Comparison of ENCODE assay signal across 8 cellular contexts in genomic region chr19:29694669-29695627, GRCh38. TPM values are rescaled to one million over a fixed set of nuclear protein-coding genes. Genes with fewer than 3 reads are reported as not detected.
A peak's percentile ranks its signal among the peaks of the same experiment; 100 is the strongest.
DNase-seq lines count a peak whose midpoint lies in the region; TF ChIP-seq lines count a peak whose summit lies in the region.

No MANE protein-coding gene starts in this region.

- H3K4me3 ChIP-seq in WI38 (ENCODE audit: low read depth, low read length) (no peak overlapping the region), breast epithelium (no peak overlapping the region)

- TF ChIP-seq CTCF in GM10266 (IDR thresholded peaks at IDR 0.05; ENCODE audit: control insufficient read depth, insufficient read depth, low read depth, missing control alignments) (peak; percentile 89), HFFc6 (IDR thresholded peaks at IDR 0.05) (peak; percentile 91), WI38 (IDR thresholded peaks at IDR 0.05; ENCODE audit: low read depth, low read length) (peak; percentile 94), breast epithelium (IDR thresholded peaks at IDR 0.05) (peak; percentile 48 to 77 (median 76))

- H3K4me3 Mint-ChIP-seq in HFFc6: no peak overlapping the region

- H3K4me1 ChIP-seq in breast epithelium: no peaks in the 10 kb centered on the region

- no peaks in the 10 kb centered on the region for H3K36me3 ChIP-seq in breast epithelium

- H3K27me3 ChIP-seq in breast epithelium: no peaks in the 10 kb centered on the region

- peak overlapping the region in 1 of 2 donors; percentile 38 for H3K27ac ChIP-seq in breast epithelium

- H3K4me1 Mint-ChIP-seq in HFFc6 (ENCODE audit: low read depth): peaks cover 14% of the 10 kb centered on the region; the same call in 1 of the 2 replicates

- H3K9me3 ChIP-seq in breast epithelium: peaks cover 0 to 10% of the 10 kb centered on the region in 2 donors

- intact Hi-C loops in breast epithelium (cut with DNase I; ENCODE audit: low total_unique reads): no loop called here

- no peak for TF ChIP-seq POLR2A in breast epithelium (IDR thresholded peaks at IDR 0.05)

- H3K27ac Mint-ChIP-seq in HFFc6: peak overlapping the region; percentile 36; the same call in 1 of the 2 replicates

- H3K36me3 Mint-ChIP-seq in HFFc6 (ENCODE audit: low read depth): peaks cover 8% of the 10 kb centered on the region

- no peaks in the 10 kb centered on the region; the same call in 1 of the 2 replicates for H3K27me3 Mint-ChIP-seq in HFFc6 (ENCODE audit: insufficient read depth)

- DNase-seq in GM10266 (ENCODE audit: extremely low spot score): peak; percentile 67
- peak; percentile 56 for DNase-seq in HFFc6
- DNase-seq in NCI-H2029 (lab: John Stamatoyannopoulos, UW): peak; percentile 90
- peak; percentile 71 to 78 for DNase-seq in breast epithelium (ENCODE audit: low spot score in 2 of 2)
- DNase-seq in iris pigment epithelial cell (ENCODE audit: low read depth): peak; percentile 63
- peak; percentile 74 to 83 for DNase-seq in stimulated activated CD4-positive, alpha-beta T cell treated with anti-CD3 and anti-CD28 coated beads, Interleukin-1b, Interleukin-23, amount 100 ng/mL, for 4 hours (ENCODE audit: low read depth in 2 of 2)
- DNase-seq in NCI-H526 treated with DMSO at 0.1 percent for 48 hours (lab: John Stamatoyannopoulos, UW): no peak

- peaks cover 7% of the 10 kb centered on the region; the same call in 1 of the 2 replicates for H3K9me3 Mint-ChIP-seq in HFFc6

RNA-seq across cellular contexts. Expression of gene C19orf12, which starts 20.1 kb away (rescaled TPM):
- total RNA-seq in HFFc6 (2021; fragmentation: NEBNext Ultra II Directional; extraction: Animal tissue kit (Norgen Biotek cat#: 25700)): 10 to 100 TPM; 23.3 to 32.7 (median 24.7) TPM
- 100 to 1,000 TPM in 1 of 3 donors, 10 to 100 TPM in 2; 42.7 to 230 (median 53.7) TPM for total RNA-seq in breast epithelium

RNA-seq across cellular contexts. Expression of gene PLEKHF1, which starts 29.7 kb away (rescaled TPM):
- total RNA-seq in HFFc6 (2021; fragmentation: NEBNext Ultra II Directional; extraction: Animal tissue kit (Norgen Biotek cat#: 25700)): 1 to 10 TPM; 1.4 to 2.8 (median 2.6) TPM
- total RNA-seq in breast epithelium: 10 to 100 TPM; 29.8 to 71.4 (median 58.7) TPM

Comparison
In these comparisons a context has a peak if more than half of its experiments do, and no peak if none do; other contexts are left out.
1. RNA of gene PLEKHF1, which starts 29.7 kb away (total RNA-seq): 29.8 to 71.4 TPM in breast epithelium; 1.4 to 2.8 TPM in HFFc6; every median in the first group is over 4 times any median in the second.
2. Peak in every context shown above with its lines, with median percentiles within 50 percentile points of each other: CTCF ChIP-seq.